In genomic region chr19:29439021-29439420, GRCh38 we compare ENCODE assay signal across 24 cellular contexts.
"Had no signal": no experiment of that assay in that cellular context is flagged by ENCODE, and none has a peak within 500 bp of the region (broad histone marks: within the 10 kb centered on the region; RNA-seq: fewer than 3 reads in every experiment).

No MANE protein-coding gene starts in this region.

- H3K27me3 ChIP-seq: colonic mucosa, dorsolateral prefrontal cortex, foreskin keratinocyte, gastrocnemius medialis had no signal

- H3K4me1 ChIP-seq: colonic mucosa, esophagus muscularis mucosa, esophagus squamous epithelium, foreskin keratinocyte, gastrocnemius medialis, gastroesophageal sphincter, heart left ventricle, heart right ventricle had no signal

- H3K4me3 ChIP-seq: colonic mucosa, coronary artery, dorsolateral prefrontal cortex, esophagus muscularis mucosa, esophagus squamous epithelium, gastrocnemius medialis, gastroesophageal sphincter, heart left ventricle, heart right ventricle had no signal

- ATAC-seq: effector memory CD8-positive, alpha-beta T cell; esophagus mucosa; foreskin keratinocyte; gastrocnemius medialis; gastroesophageal sphincter; heart left ventricle; heart right ventricle had no signal

- DNase-seq: colonic mucosa; cortex of kidney; dermis blood vessel endothelial cell; dorsolateral prefrontal cortex; effector CD4-positive, alpha-beta T cell; effector CD8-positive, alpha-beta T cell; effector memory CD4-positive, alpha-beta T cell; effector memory CD8-positive, alpha-beta T cell; endodermal cell; erythroblast; esophagus squamous epithelium; foreskin fibroblast; foreskin keratinocyte; foreskin melanocyte; gastrocnemius medialis; glutamatergic neuron; head of caudate nucleus; heart left ventricle; heart right ventricle had no signal

- H3K27ac ChIP-seq: colonic mucosa, coronary artery, dorsolateral prefrontal cortex, epithelial cell of prostate, esophagus muscularis mucosa, esophagus squamous epithelium, foreskin keratinocyte, gastrocnemius medialis, gastroesophageal sphincter, heart left ventricle, heart right ventricle had no signal

- H3K36me3 ChIP-seq: colonic mucosa, esophagus muscularis mucosa, esophagus squamous epithelium, gastrocnemius medialis, gastroesophageal sphincter, heart left ventricle, heart right ventricle had no signal

- H3K9me3 ChIP-seq: colonic mucosa, gastrocnemius medialis had no signal
